Comparison of ENCODE assay signal across 17 cellular contexts in the genomic region with DNA sequence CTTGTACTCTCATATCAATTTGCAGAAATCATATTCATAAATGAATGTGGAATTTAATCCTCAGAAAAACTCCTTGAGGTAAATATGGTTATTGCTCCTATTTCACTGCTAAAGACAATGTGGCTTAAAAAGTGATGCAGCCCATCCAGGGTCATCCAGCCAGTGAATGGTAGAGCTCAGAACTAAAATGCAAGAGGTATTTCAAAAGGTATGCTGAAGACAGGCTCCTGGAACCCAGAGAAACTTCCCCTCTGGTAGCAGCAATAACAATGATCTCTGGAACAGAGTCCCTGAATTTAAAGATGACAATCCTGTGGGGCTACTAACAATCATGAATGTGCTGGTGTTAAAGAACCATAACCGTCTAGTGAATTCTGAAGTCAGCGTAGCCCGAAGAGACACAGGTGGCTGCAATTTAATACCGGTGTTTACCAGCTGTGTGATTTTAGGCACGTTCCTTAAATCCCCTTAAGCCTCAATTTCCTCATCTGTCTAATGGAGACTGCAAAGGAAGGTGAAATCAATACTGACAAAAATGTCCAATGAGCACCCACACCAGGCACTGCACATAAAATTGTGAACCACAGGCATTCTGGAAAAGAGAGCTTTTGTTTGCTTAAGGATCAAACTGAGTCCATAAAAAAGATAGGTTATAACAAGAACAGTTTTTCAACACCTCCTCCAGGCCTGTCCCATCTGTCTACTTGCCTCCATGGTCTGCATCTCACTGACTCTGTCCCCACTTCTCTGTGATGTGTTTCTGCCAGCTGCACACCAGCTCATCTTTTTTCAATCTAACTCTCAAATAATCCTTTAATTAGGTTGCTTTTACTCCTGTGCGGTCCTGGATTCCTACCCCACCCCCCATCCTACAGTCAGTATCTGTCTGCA. TPM values are rescaled to one million over a fixed set of nuclear protein-coding genes. Genes with fewer than 3 reads are reported as not detected.
A peak's percentile ranks its signal among the peaks of the same experiment; 100 is the strongest.
DNase-seq lines count a peak whose midpoint lies in the region; ATAC-seq and TF ChIP-seq lines count a peak whose summit lies in the region.
"Had no signal": no experiment of that assay in that cellular context is flagged by ENCODE, and none has a peak within 500 bp of the region (broad histone marks: within the 10 kb centered on the region; RNA-seq: fewer than 3 reads in every experiment).

No MANE protein-coding gene starts in this region.

- TF ChIP-seq EP300 in Ishikawa (IDR thresholded peaks at IDR 0.05; ENCODE audit: borderline replicate concordance), result no peak

- H3K36me3 ChIP-seq in DOHH2 (ENCODE audit: control insufficient read depth, low read length), result peaks cover 8% of the 10 kb centered on the region
- no peaks in the 10 kb centered on the region for H3K36me3 ChIP-seq in testis (ENCODE audit: low read depth, missing control alignments)
- H3K36me3 ChIP-seq: breast epithelium, prostate gland had no signal

- no peaks in the 10 kb centered on the region for H3F3A ChIP-seq in DOHH2 (ENCODE audit: control insufficient read depth, insufficient read depth)

- H3K9me3 Mint-ChIP-seq in nephron progenitor cell (no peaks in the 10 kb centered on the region), progenitor cell of endocrine pancreas (ENCODE audit: low read depth) (no peaks in the 10 kb centered on the region)
- H3K9me3 Mint-ChIP-seq: activated naive CD8-positive, alpha-beta T cell treated with anti-CD3 and anti-CD28 coated beads for 36 hours; T-helper 2 cell treated with Interferon-gamma antibody and Interleukin-4, amounts not matched to agents 5 μg/mL and 100 μg/mL, for 36 hours had no signal

- H3K9me2 ChIP-seq in DOHH2 (replicated peaks; ENCODE audit: control insufficient read depth, low read length), result no peaks in the 10 kb centered on the region

- peaks cover 48% of the 10 kb centered on the region for H3K4me1 ChIP-seq in DOHH2 (ENCODE audit: control insufficient read depth, low read length)
- H3K4me1 ChIP-seq in testis, result no peaks in the 10 kb centered on the region
- H3K4me1 ChIP-seq: breast epithelium, prostate gland had no signal

- H3K79me2 ChIP-seq in DOHH2 (ENCODE audit: control insufficient read depth, low read length), result peaks cover 24% of the 10 kb centered on the region

- H3K27ac ChIP-seq in DOHH2 (ENCODE audit: low read depth, low read length), result no peak overlapping the region
- H3K27ac ChIP-seq in testis, result no peak overlapping the region
- H3K27ac ChIP-seq: BLaER1, breast epithelium, prostate gland had no signal

- H3K27me3 Mint-ChIP-seq in nephron progenitor cell (ENCODE audit: low read depth, poor library complexity) (no peaks in the 10 kb centered on the region), progenitor cell of endocrine pancreas (no peaks in the 10 kb centered on the region)
- H3K27me3 Mint-ChIP-seq: activated CD4-positive, alpha-beta T cell treated with anti-CD3 and anti-CD28 coated beads for 36 hours; activated naive CD8-positive, alpha-beta T cell treated with anti-CD3 and anti-CD28 coated beads for 36 hours had no signal

- H3K36me3 Mint-ChIP-seq in nephron progenitor cell (ENCODE audit: low read depth) (peaks cover 14% of the 10 kb centered on the region), progenitor cell of endocrine pancreas (ENCODE audit: insufficient read depth) (peaks cover 2% of the 10 kb centered on the region)

- no peaks in the 10 kb centered on the region for H4K20me1 ChIP-seq in DOHH2 (ENCODE audit: control insufficient read depth, insufficient read depth, low read depth, low read length)

- intact Hi-C loops in testis (cut with DNase I; ENCODE audit: low total_unique reads), result no loop called here

- peak overlapping the region; percentile 54 for H3K4me2 ChIP-seq in DOHH2 (ENCODE audit: low read length)
- H3K4me2 ChIP-seq: BLaER1 had no signal

- H3K27me3 ChIP-seq in DOHH2 (ENCODE audit: control insufficient read depth, low read length) (no peaks in the 10 kb centered on the region), testis (no peaks in the 10 kb centered on the region)
- H3K27me3 ChIP-seq: BLaER1, breast epithelium, dorsolateral prefrontal cortex had no signal

- no peak for ATAC-seq in GM19351 (IDR thresholded peaks at IDR 0.05; ENCODE audit: unreplicated experiment)
- ATAC-seq: activated CD4-positive, alpha-beta T cell treated with anti-CD3 and anti-CD28 coated beads for 36 hours; left lobe of liver had no signal

- H3K4me3 ChIP-seq in DOHH2 (ENCODE audit: low read length), result peak overlapping the region; percentile 22
- no peak overlapping the region for H3K4me3 ChIP-seq in testis
- H3K4me3 ChIP-seq: BLaER1, breast epithelium, dorsolateral prefrontal cortex, prostate gland had no signal

- TF ChIP-seq CTCF in DOHH2 (IDR thresholded peaks at IDR 0.05; ENCODE audit: low read depth, low read length, poor library complexity, severe bottlenecking), result no peak
- no peak for TF ChIP-seq CTCF in nephron progenitor cell (IDR thresholded peaks at IDR 0.05)
- no peak for TF ChIP-seq CTCF in testis (IDR thresholded peaks at IDR 0.05)
- no peak for TF ChIP-seq CTCF in progenitor cell of endocrine pancreas (IDR thresholded peaks at IDR 0.05; ENCODE audit: unreplicated experiment)

- H3K9me3 ChIP-seq in DOHH2 (ENCODE audit: control insufficient read depth, insufficient read depth, low read length) (no peaks in the 10 kb centered on the region), testis (no peaks in the 10 kb centered on the region)
- H3K9me3 ChIP-seq: BLaER1, breast epithelium, prostate gland had no signal

- no peak for TF ChIP-seq RAD21 in Ishikawa (IDR thresholded peaks at IDR 0.05; ENCODE audit: low read depth)

- H3K27ac Mint-ChIP-seq in nephron progenitor cell (peak overlapping the region; percentile 61), progenitor cell of endocrine pancreas (no peak overlapping the region)
- H3K27ac Mint-ChIP-seq: activated CD4-positive, alpha-beta T cell treated with anti-CD3 and anti-CD28 coated beads for 36 hours; activated naive CD8-positive, alpha-beta T cell treated with anti-CD3 and anti-CD28 coated beads for 36 hours; T-helper 2 cell treated with Interferon-gamma antibody and Interleukin-4, amounts not matched to agents 5 μg/mL and 100 μg/mL, for 36 hours had no signal

- no peak for TF ChIP-seq POLR2A in testis (IDR thresholded peaks at IDR 0.05)

- peaks cover 19% of the 10 kb centered on the region for H3K4me1 Mint-ChIP-seq in nephron progenitor cell
- H3K4me1 Mint-ChIP-seq in progenitor cell of endocrine pancreas (ENCODE audit: low read depth), result peaks cover 12% of the 10 kb centered on the region

- 88 to 93% methylated on average over 6 of the region's 6 CpGs for WGBS in testis, 2 donors

- H3K4me3 Mint-ChIP-seq in nephron progenitor cell, result no peak overlapping the region
- H3K4me3 Mint-ChIP-seq in progenitor cell of endocrine pancreas (ENCODE audit: low read depth), result no peak overlapping the region
- H3K4me3 Mint-ChIP-seq: activated CD4-positive, alpha-beta T cell treated with anti-CD3 and anti-CD28 coated beads for 36 hours; activated naive CD8-positive, alpha-beta T cell treated with anti-CD3 and anti-CD28 coated beads for 36 hours; T-helper 2 cell treated with Interferon-gamma antibody and Interleukin-4, amounts not matched to agents 5 μg/mL and 100 μg/mL, for 36 hours had no signal

- peak; percentile 79 for DNase-seq in SHP77 treated with DMSO at 0.1 percent for 48 hours (lab: John Stamatoyannopoulos, UW)
- no peak for DNase-seq in nephron progenitor cell
- no peak for DNase-seq in testis
- no peak for DNase-seq in activated T-cell treated with anti-CD3 and anti-CD28 coated beads, Interleukin-2, amount 50 U/mL, for 1 hour
- no peak for DNase-seq in progenitor cell of endocrine pancreas (ENCODE audit: low spot score, unreplicated experiment)
- DNase-seq: activated CD4-positive, alpha-beta T cell treated with anti-CD3 and anti-CD28 coated beads for 36 hours; activated naive CD8-positive, alpha-beta T cell treated with anti-CD3 and anti-CD28 coated beads for 36 hours; NCI-H1105 had no signal

TF ChIP-seq in Ishikawa, 13 proteins besides CTCF, POLR2A, EP300 and RAD21:
- TF ChIP-seq NFIC (IDR thresholded peaks at IDR 0.05), result no peak
- TF ChIP-seq FOXM1 (IDR thresholded peaks at IDR 0.05; ENCODE audit: borderline replicate concordance, low read depth), result 0 out of 2 replicates have a peak, but pooled peaks have one; percentile 25
- no peak for TF ChIP-seq TEAD4 (IDR thresholded peaks at IDR 0.05)

RNA-seq across cellular contexts. Expression of a gene that starts 10.5 kb away (rescaled TPM):
- total RNA-seq in testis, result 10 to 100 TPM; 64.4 to 69.6 TPM
- 73.1 TPM for polyA plus RNA-seq in testis (ENCODE audit: insufficient read depth, low read depth, low replicate concordance)
- total RNA-seq in progenitor cell of endocrine pancreas, result 81.0 and 91.2 TPM in 2 replicates

RNA-seq across cellular contexts. Expression of a gene that starts 18.7 kb away (rescaled TPM):
- total RNA-seq in testis (10 to 100 TPM; 72.5 to 83.2 TPM), progenitor cell of endocrine pancreas (74.4 and 89.1 TPM in 2 replicates)
- 65.4 TPM for polyA plus RNA-seq in testis (ENCODE audit: insufficient read depth, low read depth, low replicate concordance)
